In genomic region chr1:39407889-39408640, GRCh38 we compare ENCODE assay signal across 8 cellular contexts.
DNase-seq lines count a peak whose midpoint lies in the region; ATAC-seq, FAIRE-seq and TF ChIP-seq lines count a peak whose summit lies in the region.

No MANE protein-coding gene starts in this region.

- DNase-seq in A549 (ENCODE audit: low read depth in 1 of 2, low spot score in 1 of 2) (no peak), H4 (ENCODE audit: low spot score) (peak; percentile 28), SK-N-MC (ENCODE audit: low read depth, low spot score) (no peak), foreskin fibroblast (peak in 1 of 2 donors; percentile 21), retinal pigment epithelial cell (ENCODE audit: low read depth) (no peak), NAMALWA (ENCODE audit: low spot score) (no peak)
- no peak for DNase-seq in stimulated activated naive CD4-positive, alpha-beta T cell treated with Interleukin-2 at 50 U/mL for 16 hours (lab: John Stamatoyannopoulos, UW)

- CTCF ChIA-PET in A549 (lab: Yijun Ruan, JAX): interaction anchor here (1.5 to 2.0 kb wide), 4 partner anchors 17 to 310 kb away, joined by 3 to 10 read pairs (median 6); no protein-coding TSS in a partner anchor

- H3K4me3 ChIP-seq in A549 (peak overlapping the region; percentile 71), SK-N-MC (peak overlapping the region; percentile 77), foreskin fibroblast (ENCODE audit: low read depth in 1 of 2, low read length in 2 of 2) (peak overlapping the region; percentile 53 to 72), retinal pigment epithelial cell (ENCODE audit: low read length) (peak overlapping the region; percentile 56)

- H3K4me1 ChIP-seq in A549: peaks cover 65% of the 10 kb centered on the region

- WGBS in A549 (ENCODE audit: missing lambda C conversion rate): 1% methylated on average over 23 of the region's 38 CpGs

- no peak for TF ChIP-seq EP300 in A549 (IDR thresholded peaks at IDR 0.05)

- peak overlapping the region; percentile 67 for H3K9ac ChIP-seq in SK-N-MC (ENCODE audit: insufficient read length)

- TF ChIP-seq RAD21 in A549 (conservative IDR thresholded peaks at IDR 0.05 in 1 of 2, IDR thresholded peaks at IDR 0.05 in 1 of 2): no peak

- FAIRE-seq in A549 (lab: Jason Lieb, UNC): no peak

- no peaks in the 10 kb centered on the region for H3K36me3 ChIP-seq in SK-N-MC (ENCODE audit: insufficient read depth, low read length)

- POLR2A ChIA-PET in A549 (lab: Yijun Ruan, JAX): interaction anchor here (1.6 to 4.2 kb wide), 2 partner anchors 9 to 16 kb away, joined by 7 to 30 read pairs; no protein-coding TSS in a partner anchor

- H3K27ac ChIP-seq in A549 (peak overlapping the region; percentile 91 to 97), SK-N-MC (no peak overlapping the region)

- TF ChIP-seq CTCF in A549 (IDR thresholded peaks at IDR 0.05) (no peak), foreskin fibroblast (IDR thresholded peaks at IDR 0.05; ENCODE audit: low read depth, low read length) (no peak), retinal pigment epithelial cell (conservative IDR thresholded peaks at IDR 0.05; ENCODE audit: low read depth, low read length) (no peak)

- H3K9me3 ChIP-seq in A549 (no peaks in the 10 kb centered on the region), SK-N-MC (ENCODE audit: low read depth, low read length) (no peaks in the 10 kb centered on the region)

- no peak for TF ChIP-seq POLR2A in A549 (IDR thresholded peaks at IDR 0.05; ENCODE audit: low read length)

- peak; percentile 57 for ATAC-seq in A549
- no peak for ATAC-seq in HG03342 (IDR thresholded peaks at IDR 0.05; ENCODE audit: unreplicated experiment)

- peak overlapping the region; percentile 73 for H3K4me2 ChIP-seq in A549

TF ChIP-seq in A549, 52 proteins besides CTCF, POLR2A, EP300 and RAD21:
- TF ChIP-seq, protein P1, sequence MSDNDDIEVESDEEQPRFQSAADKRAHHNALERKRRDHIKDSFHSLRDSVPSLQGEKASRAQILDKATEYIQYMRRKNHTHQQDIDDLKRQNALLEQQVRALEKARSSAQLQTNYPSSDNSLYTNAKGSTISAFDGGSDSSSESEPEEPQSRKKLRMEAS (IDR thresholded peaks at IDR 0.05): peak; percentile 12; the same call in 1 of the 2 replicates
- TF ChIP-seq NPAS2 (CRISPR knock-in tag; IDR thresholded peaks at IDR 0.05; ENCODE audit: borderline replicate concordance) (no peak), PBX3 (IDR thresholded peaks at IDR 0.05) (no peak), HOXA7 (CRISPR knock-in tag; IDR thresholded peaks at IDR 0.05) (no peak)
